Comparison of ENCODE assay signal across 8 cellular contexts in the genomic region with DNA sequence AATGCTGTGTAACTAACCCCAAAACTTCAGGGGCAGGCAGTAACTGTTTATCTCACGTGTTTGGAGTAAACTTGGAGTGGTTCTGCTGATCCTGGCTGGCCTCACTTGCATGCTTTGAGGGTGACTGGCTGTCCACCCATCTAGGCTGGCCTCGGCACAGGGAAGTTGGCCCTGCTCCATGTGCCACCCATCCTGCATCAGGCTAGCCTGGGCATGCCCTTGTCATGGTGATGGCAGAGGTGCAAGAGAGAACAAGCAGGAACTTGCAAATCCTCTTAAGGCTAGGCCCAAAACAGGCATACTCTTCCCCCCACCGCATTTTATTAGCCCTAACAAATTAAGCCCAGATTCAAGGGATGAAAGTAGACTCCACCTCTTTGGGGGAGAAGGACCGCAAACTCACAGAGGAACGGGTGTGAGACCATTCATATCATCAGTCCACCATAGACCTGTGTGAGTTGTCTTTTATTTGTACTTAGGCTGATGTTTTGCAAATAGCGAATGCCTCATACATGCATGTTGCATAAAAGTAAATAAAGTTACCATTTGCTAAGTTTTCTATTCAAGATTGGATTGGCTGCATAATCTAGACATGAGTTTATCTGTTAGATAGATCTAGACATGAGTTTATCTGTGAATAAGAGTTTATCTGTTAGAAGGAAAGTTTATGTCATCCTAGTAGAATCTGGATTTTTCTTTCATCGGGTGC.
A peak's percentile ranks its signal among the peaks of the same experiment; 100 is the strongest.
DNase-seq lines count a peak whose midpoint lies in the region; ATAC-seq and TF ChIP-seq lines count a peak whose summit lies in the region.

No MANE protein-coding gene starts in this region.

- no peak overlapping the region for H3K4me2 ChIP-seq in osteoblast (ENCODE audit: insufficient read depth, low read length)

- no peaks in the 10 kb centered on the region for H3K36me3 ChIP-seq in colonic mucosa
- H3K36me3 ChIP-seq in osteoblast (ENCODE audit: insufficient read depth, low read length), result no peaks in the 10 kb centered on the region
- H3K36me3 ChIP-seq in CD8-positive, alpha-beta T cell (ENCODE audit: insufficient read depth, low read length), result no peaks in the 10 kb centered on the region

- POLR2A ChIA-PET in CD8-positive, alpha-beta T cell (lab: Charles Lee), result no interaction called here

- peaks cover 17% of the 10 kb centered on the region for H3K4me1 Mint-ChIP-seq in CD8-positive, alpha-beta T cell (ENCODE audit: low read depth)

- TF ChIP-seq CTCF in colonic mucosa (IDR thresholded peaks at IDR 0.05), result no peak
- no peak for TF ChIP-seq CTCF in osteoblast (IDR thresholded peaks at IDR 0.05; ENCODE audit: extremely low read depth, low read depth, low read length)
- no peak for TF ChIP-seq CTCF in CD8-positive, alpha-beta T cell (IDR thresholded peaks at IDR 0.05)

- H3K27ac ChIP-seq in colonic mucosa (no peak overlapping the region), osteoblast (ENCODE audit: low read depth, low read length) (no peak overlapping the region)
- no peak overlapping the region for H3K27ac ChIP-seq in CD8-positive, alpha-beta T cell (ENCODE audit: low read depth, low read length)

- H3K9me3 ChIP-seq in colonic mucosa (no peaks in the 10 kb centered on the region), osteoblast (ENCODE audit: low read depth, low read length) (no peaks in the 10 kb centered on the region)
- H3K9me3 ChIP-seq in CD8-positive, alpha-beta T cell (ENCODE audit: low read length), result no peaks in the 10 kb centered on the region

- H3K4me3 ChIP-seq in colonic mucosa, result no peak overlapping the region
- no peak overlapping the region for H3K4me3 ChIP-seq in osteoblast (ENCODE audit: insufficient read depth, low read length)
- H3K4me3 ChIP-seq in CD8-positive, alpha-beta T cell (ENCODE audit: low read depth, low read length), result no peak overlapping the region

- CTCF ChIA-PET in CD8-positive, alpha-beta T cell (lab: Charles Lee), result no interaction called here

- H3K79me2 ChIP-seq in osteoblast (ENCODE audit: insufficient read depth, low read length), result no peaks in the 10 kb centered on the region

- peaks cover 4% of the 10 kb centered on the region for H3K36me3 Mint-ChIP-seq in CD8-positive, alpha-beta T cell

- no peak for ATAC-seq in CD8-positive, alpha-beta T cell

- H2AFZ ChIP-seq in osteoblast (ENCODE audit: low read length), result peak overlapping the region; percentile 71

- H3K27me3 ChIP-seq in colonic mucosa (no peaks in the 10 kb centered on the region), osteoblast (ENCODE audit: insufficient read depth, low read length) (no peaks in the 10 kb centered on the region)
- no peaks in the 10 kb centered on the region for H3K27me3 ChIP-seq in CD8-positive, alpha-beta T cell (ENCODE audit: insufficient read depth, low read length)

- no peak overlapping the region for H3K4me3 Mint-ChIP-seq in CD8-positive, alpha-beta T cell

- no peak overlapping the region for H3K9ac ChIP-seq in colonic mucosa (ENCODE audit: low read depth in 2 of 2, low read length in 2 of 2)

- no peaks in the 10 kb centered on the region for H3K9me3 Mint-ChIP-seq in CD8-positive, alpha-beta T cell

- no peaks in the 10 kb centered on the region for H3K4me1 ChIP-seq in colonic mucosa
- H3K4me1 ChIP-seq in osteoblast (ENCODE audit: insufficient read depth, low read length), result peaks cover 3% of the 10 kb centered on the region
- no peaks in the 10 kb centered on the region for H3K4me1 ChIP-seq in CD8-positive, alpha-beta T cell (ENCODE audit: insufficient read depth, low read length)

- peak; percentile 46 for DNase-seq in ELR (ENCODE audit: low read depth)
- peak; percentile 94 for DNase-seq in NCI-H2196 (lab: John Stamatoyannopoulos, UW; ENCODE audit: unreplicated experiment)
- peak; percentile 29 for DNase-seq in colonic mucosa
- peak; percentile 77 for DNase-seq in osteoblast (ENCODE audit: insufficient read length, low spot score, missing footprints)
- no peak for DNase-seq in central memory CD4-positive, alpha-beta T cell
- no peak for DNase-seq in stimulated activated CD4-positive, alpha-beta T cell treated with anti-CD3 and anti-CD28 coated beads, Interleukin-1b, Interleukin-23, amount 100 ng/mL, for 48 hours
- DNase-seq in inferior parietal cortex (ENCODE audit: extremely low spot score), result no peak
- no peak for DNase-seq in CD8-positive, alpha-beta T cell

- no peaks in the 10 kb centered on the region for H3K27me3 Mint-ChIP-seq in CD8-positive, alpha-beta T cell (ENCODE audit: low read depth)

- H3K27ac Mint-ChIP-seq in CD8-positive, alpha-beta T cell, result no peak overlapping the region

- intact Hi-C loops in colonic mucosa (cut with DNase I), result no loop called here
- intact Hi-C loops in CD8-positive, alpha-beta T cell (cut with DNase I, micrococcal nuclease), result loop anchor here in 1 of 2 experiments (2.0 kb wide), 1 partner anchor 21 kb away; no protein-coding TSS in a partner anchor

- no peaks in the 10 kb centered on the region for H4K20me1 ChIP-seq in osteoblast (ENCODE audit: insufficient read depth, low read length)

Comparison
In these comparisons a context has a peak if more than half of its experiments do, and no peak if none do; other contexts are left out.
1. DNase-seq: peak in ELR (single experiment), NCI-H2196 (single experiment), colonic mucosa (single experiment) and osteoblast (single experiment); none in central memory CD4-positive, alpha-beta T cell (single experiment), stimulated activated CD4-positive, alpha-beta T cell treated with anti-CD3 and anti-CD28 coated beads, Interleukin-1b, Interleukin-23, amount 100 ng/mL, for 48 hours (single experiment), inferior parietal cortex (single experiment) and CD8-positive, alpha-beta T cell (0 of 7).